8 cellular contexts compared by ENCODE assay signal in genomic region chr4:163495900-163496299, GRCh38. TPM values are rescaled to one million over a fixed set of nuclear protein-coding genes. Genes with fewer than 3 reads are reported as not detected.
DNase-seq lines count a peak whose midpoint lies in the region; ATAC-seq, FAIRE-seq and TF ChIP-seq lines count a peak whose summit lies in the region.

No MANE protein-coding gene starts in this region.

- H3K36me3 ChIP-seq in OCI-LY7 (ENCODE audit: insufficient read depth, low read length) (peaks cover 46% of the 10 kb centered on the region), endothelial cell of umbilical vein (ENCODE audit: control insufficient read depth in 2 of 2, extremely low read depth in 1 of 2, insufficient read depth in 2 of 2, low read length in 2 of 2) (no peaks in the 10 kb centered on the region), stomach (no peaks in the 10 kb centered on the region), adrenal gland (replicated peaks in 1 of 2) (no peaks in the 10 kb centered on the region)

- H4K20me1 ChIP-seq in OCI-LY7 (ENCODE audit: insufficient read depth, low read length) (no peaks in the 10 kb centered on the region), endothelial cell of umbilical vein (replicated peaks; ENCODE audit: control insufficient read depth, extremely low read depth, insufficient read depth, low read length) (peaks cover under 1% of the 10 kb centered on the region)

- CTCF ChIA-PET in OCI-LY7 (lab: Charles Lee; ENCODE audit: unreplicated experiment) (interaction anchor here (0.7 to 0.8 kb wide), 2 partner anchors 12 to 54 kb away, joined by 3 to 5 read pairs; no protein-coding TSS in a partner anchor), endothelial cell of umbilical vein (lab: Charles Lee) (interaction anchor here (1.2 kb wide), 1 partner anchor 29 kb away, joined by 3 read pairs; no protein-coding TSS in a partner anchor)

- H3K9me1 ChIP-seq in endothelial cell of umbilical vein (replicated peaks; ENCODE audit: control insufficient read depth, extremely low read depth, insufficient read depth, low read length) = no peaks in the 10 kb centered on the region

- peak overlapping the region; percentile 97 for H3K9ac ChIP-seq in endothelial cell of umbilical vein (replicated peaks; ENCODE audit: extremely low read depth, insufficient read depth, low read length)

- peak; percentile 1 for DNase-seq in NCI-H2081 treated with DMSO at 0.1 percent for 48 hours (lab: John Stamatoyannopoulos, UW)
- DNase-seq in NCI-H2081 (lab: John Stamatoyannopoulos, UW) = no peak
- DNase-seq in OCI-LY7 (ENCODE audit: low spot score) = peak; percentile 77
- DNase-seq in endothelial cell of umbilical vein (ENCODE audit: low read depth, low spot score) = peak; percentile 23
- no peak for DNase-seq in stomach
- DNase-seq in adrenal gland = no peak

- dilution Hi-C loops in endothelial cell of umbilical vein (cut with MboI; ENCODE audit: extremely low pct_ligation_motif_present, low sequenced_read_pairs) = no loop called here

- TF ChIP-seq EP300 in stomach (IDR thresholded peaks at IDR 0.05) = no peak

- H3K4me3 ChIP-seq in OCI-LY7 (ENCODE audit: low read depth, low read length, poor library complexity, severe bottlenecking) (peak overlapping the region; percentile 90), endothelial cell of umbilical vein (replicated peaks in 1 of 3; ENCODE audit: insufficient read depth in 1 of 3, low read depth in 1 of 3, low read length in 3 of 3) (peak overlapping the region; percentile 13 to 93 (median 90)), stomach (peak overlapping the region; percentile 78 to 89 (median 84)), adrenal gland (peak overlapping the region in 1 of 4 donors; percentile 84)

- TF ChIP-seq CTCF in OCI-LY7 (conservative IDR thresholded peaks at IDR 0.05; ENCODE audit: low read length) = no peak
- TF ChIP-seq CTCF in endothelial cell of umbilical vein (IDR thresholded peaks at IDR 0.05; ENCODE audit: extremely low read depth in 1 of 2, insufficient read depth in 1 of 2, low read depth in 1 of 2, low read length in 2 of 2) = no peak
- TF ChIP-seq CTCF in stomach (IDR thresholded peaks at IDR 0.05) = no peak
- no peak for TF ChIP-seq CTCF in adrenal gland (IDR thresholded peaks at IDR 0.05)

- POLR2A ChIA-PET in OCI-LY7 (lab: Charles Lee) = interaction anchor here (0.6 to 4.0 kb wide), 13 partner anchors 9 to 250 kb away, joined by 3 to 21 read pairs (median 3); no protein-coding TSS in a partner anchor
- POLR2A ChIA-PET in endothelial cell of umbilical vein (lab: Charles Lee) = no interaction called here

- H3K4me1 ChIP-seq in OCI-LY7 (ENCODE audit: insufficient read depth, low read length, poor library complexity, severe bottlenecking) (peaks cover 30% of the 10 kb centered on the region), endothelial cell of umbilical vein (ENCODE audit: control insufficient read depth, extremely low read depth, insufficient read depth, low read length) (peaks cover 23% of the 10 kb centered on the region), stomach (peaks cover 0 to 43% (median 25%) of the 10 kb centered on the region in 4 donors), adrenal gland (replicated peaks in 1 of 2) (peaks cover 0 to 23% of the 10 kb centered on the region in 2 donors)

- peak; percentile 41 for ATAC-seq in HG02610 (IDR thresholded peaks at IDR 0.05; ENCODE audit: unreplicated experiment)
- no peak for ATAC-seq in HG02970 (IDR thresholded peaks at IDR 0.05; ENCODE audit: low FRiP score, unreplicated experiment)

- peaks cover 15% of the 10 kb centered on the region; the same call in 1 of the 2 replicates for H3K9me3 ChIP-seq in OCI-LY7 (ENCODE audit: low read length)
- H3K9me3 ChIP-seq in endothelial cell of umbilical vein (replicated peaks; ENCODE audit: control insufficient read depth, insufficient read depth, low read length) = no peaks in the 10 kb centered on the region
- H3K9me3 ChIP-seq in stomach = no peaks in the 10 kb centered on the region
- no peaks in the 10 kb centered on the region for H3K9me3 ChIP-seq in adrenal gland (replicated peaks in 1 of 3)

- H3K27ac ChIP-seq in OCI-LY7 (ENCODE audit: low read depth, low read length, poor library complexity, severe bottlenecking) (peak overlapping the region; percentile 87), endothelial cell of umbilical vein (ENCODE audit: insufficient read depth, low read depth, low read length) (peak overlapping the region; percentile 87), stomach (peak overlapping the region in 3 of 5 donors; percentile 5 to 95 (median 91)), adrenal gland (no peak overlapping the region)

- H3K4me2 ChIP-seq in OCI-LY7 (ENCODE audit: low read length) (peak overlapping the region; percentile 92), endothelial cell of umbilical vein (ENCODE audit: insufficient read depth, low read length) (peak overlapping the region; percentile 99)

- intact Hi-C loops in OCI-LY7 (cut with micrococcal nuclease; ENCODE audit: unreplicated experiment) = loop anchor here (2.0 kb wide), 1 partner anchor 95 kb away; no protein-coding TSS in a partner anchor
- intact Hi-C loops in endothelial cell of umbilical vein (cut with micrococcal nuclease) = loop anchor here (2.0 to 10.0 kb wide), 3 partner anchors 15 to 381 kb away; no protein-coding TSS in a partner anchor
- intact Hi-C loops in stomach (cut with DNase I; ENCODE audit: low total_unique reads) = no loop called here
- intact Hi-C loops in adrenal gland (cut with DNase I) = no loop called here

- BruUV-seq in OCI-LY7 (replicated peaks; lab: Mats Ljungman, UMichigan) (no TSS peak), endothelial cell of umbilical vein (replicated peaks; lab: Mats Ljungman, UMichigan) (no TSS peak)

- H2AFZ ChIP-seq in OCI-LY7 (ENCODE audit: low read length) (no peak overlapping the region), endothelial cell of umbilical vein (ENCODE audit: low read depth, low read length) (no peak overlapping the region)

- no peaks in the 10 kb centered on the region for H3K9me2 ChIP-seq in OCI-LY7 (ENCODE audit: insufficient read depth, low read length)

- 0 to 5% (median 3%) methylated on average over 1 of the region's 1 CpG for WGBS in stomach, 5 donors
- 0 to 14% (median 6%) methylated on average over 1 of the region's 1 CpG for WGBS in adrenal gland, 4 donors

- no peaks in the 10 kb centered on the region for H3K27me3 ChIP-seq in endothelial cell of umbilical vein (ENCODE audit: control insufficient read depth in 2 of 2, insufficient read depth in 2 of 2, low read length in 2 of 2)
- H3K27me3 ChIP-seq in stomach = no peaks in the 10 kb centered on the region
- no peaks in the 10 kb centered on the region for H3K27me3 ChIP-seq in adrenal gland

- no peak for TF ChIP-seq POLR2A in endothelial cell of umbilical vein (IDR thresholded peaks at IDR 0.05; ENCODE audit: low read depth, low read length)
- TF ChIP-seq POLR2A in stomach (IDR thresholded peaks at IDR 0.05) = no peak
- no peak for TF ChIP-seq POLR2A in adrenal gland (IDR thresholded peaks at IDR 0.05)

- FAIRE-seq in endothelial cell of umbilical vein (lab: Jason Lieb, UNC) = no peak

- peaks cover 64% of the 10 kb centered on the region for H3K79me2 ChIP-seq in OCI-LY7 (ENCODE audit: insufficient read depth, low read depth, low read length)
- peaks cover 64% of the 10 kb centered on the region for H3K79me2 ChIP-seq in endothelial cell of umbilical vein (ENCODE audit: control insufficient read depth, insufficient read depth, low read length)

TF ChIP-seq in endothelial cell of umbilical vein, 7 proteins besides CTCF, POLR2A, EP300 and RAD21 (continues in another document):
- TF ChIP-seq JUN (IDR thresholded peaks at IDR 0.05; ENCODE audit: borderline replicate concordance, insufficient read depth, insufficient read length, low read depth) = no peak
- TF ChIP-seq, protein P1, sequence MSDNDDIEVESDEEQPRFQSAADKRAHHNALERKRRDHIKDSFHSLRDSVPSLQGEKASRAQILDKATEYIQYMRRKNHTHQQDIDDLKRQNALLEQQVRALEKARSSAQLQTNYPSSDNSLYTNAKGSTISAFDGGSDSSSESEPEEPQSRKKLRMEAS (IDR thresholded peaks at IDR 0.05; ENCODE audit: insufficient read depth, insufficient read length) = no peak
- no peak for TF ChIP-seq POLR2AphosphoS5 (IDR thresholded peaks at IDR 0.05; ENCODE audit: insufficient read depth, low read depth, low read length)
- no peak for TF ChIP-seq FOS (IDR thresholded peaks at IDR 0.05; ENCODE audit: borderline replicate concordance, insufficient read depth, low read length)
- no peak for TF ChIP-seq EZH2 (IDR thresholded peaks at IDR 0.05; ENCODE audit: borderline replicate concordance, low read depth, low read length, severe bottlenecking)
- TF ChIP-seq MYC (IDR thresholded peaks at IDR 0.05; ENCODE audit: low read depth, low read length) = no peak

RNA-seq across cellular contexts. Expression of gene TMA16, which starts 1.4 kb away (rescaled TPM):
- 56.9 and 83.9 TPM in 2 replicates for total RNA-seq in OCI-LY7 (2014; rRNA removed; shearing (Covaris generic))
- total RNA-seq in OCI-LY7 (2022) (92.5 and 96.1 TPM in 2 replicates), endothelial cell of umbilical vein (41.1 and 42.7 TPM in 2 replicates), stomach (10 to 100 TPM in 3 of 5 donors, 1 to 10 TPM in 2; 6.7 to 79.4 (median 38.0) TPM), adrenal gland (10 to 100 TPM; 12.7 to 63.1 (median 17.8) TPM)
- polyA plus RNA-seq in endothelial cell of umbilical vein (2.9 and 4.2 TPM in 2 replicates), stomach (10 to 100 TPM in 2 of 3 donors, 1 to 10 TPM in 1; 9.4 to 18.5 (median 15.3) TPM), adrenal gland (10 to 100 TPM in 2 of 3 donors, 1 to 10 TPM in 1; 7.7 to 30.1 (median 11.5) TPM)
- polyA plus RNA-seq in endothelial cell of umbilical vein (2011; cell fraction: cytosol; rRNA removed) = 12.6 and 19.6 TPM in 2 replicates
- 11.2 and 20.0 TPM in 2 replicates for polyA plus RNA-seq in endothelial cell of umbilical vein (2011; cell fraction: nucleus; rRNA removed)
- polyA plus RNA-seq in endothelial cell of umbilical vein (2012) = 26.5 and 49.4 TPM in 2 replicates
- 10.4 and 14.6 TPM in 2 replicates for polyA minus RNA-seq in endothelial cell of umbilical vein
- polyA minus RNA-seq in endothelial cell of umbilical vein (2011; cell fraction: cytosol; rRNA and poly(A)+ RNA removed) = 6.9 TPM
- polyA minus RNA-seq in endothelial cell of umbilical vein (2011; cell fraction: nucleus; rRNA and poly(A)+ RNA removed) = 42.5 and 65.0 TPM in 2 replicates

RNA-seq across cellular contexts. Expression of gene TKTL2, which starts 22.3 kb away (rescaled TPM):
- total RNA-seq in OCI-LY7 (2014; rRNA removed; shearing (Covaris generic)) = not detected in 2 replicates
- total RNA-seq in OCI-LY7 (2022) (not detected in 2 replicates), endothelial cell of umbilical vein (not detected in 2 replicates), stomach (under 1 TPM in 1 of 5 donors, not detected in 4; 0.87 TPM), adrenal gland (not detected)
- polyA plus RNA-seq in endothelial cell of umbilical vein (not detected in 2 replicates), stomach (not detected), adrenal gland (not detected)
- polyA plus RNA-seq in endothelial cell of umbilical vein (2011; cell fraction: cytosol; rRNA removed) = 0.01 TPM in 1 of 2 replicates, not detected in the other
- not detected in 2 replicates for polyA plus RNA-seq in endothelial cell of umbilical vein (2011; cell fraction: nucleus; rRNA removed)
- not detected in 2 replicates for polyA plus RNA-seq in endothelial cell of umbilical vein (2012)
- not detected in 2 replicates for polyA minus RNA-seq in endothelial cell of umbilical vein
- not detected for polyA minus RNA-seq in endothelial cell of umbilical vein (2011; cell fraction: cytosol; rRNA and poly(A)+ RNA removed)
- not detected in 2 replicates for polyA minus RNA-seq in endothelial cell of umbilical vein (2011; cell fraction: nucleus; rRNA and poly(A)+ RNA removed)

Comparison
In these comparisons a context has a peak if more than half of its experiments do, and no peak if none do; other contexts are left out.
1. DNase-seq: peak in NCI-H2081 treated with DMSO at 0.1 percent for 48 hours (single experiment), OCI-LY7 (single experiment) and endothelial cell of umbilical vein (single experiment); none in NCI-H2081 (0 of 2), stomach (single experiment) and adrenal gland (0 of 7).
2. H3K27ac ChIP-seq: peak in OCI-LY7 (single experiment), endothelial cell of umbilical vein (single experiment) and stomach (3 of 5); none in adrenal gland (0 of 5).
3. intact Hi-C loops: an anchor here in OCI-LY7 (2.0 kb wide) and endothelial cell of umbilical vein (2.0 to 10.0 kb wide); none called in stomach and adrenal gland.